ENCODE assay signal across 14 cellular contexts in the genomic region with DNA sequence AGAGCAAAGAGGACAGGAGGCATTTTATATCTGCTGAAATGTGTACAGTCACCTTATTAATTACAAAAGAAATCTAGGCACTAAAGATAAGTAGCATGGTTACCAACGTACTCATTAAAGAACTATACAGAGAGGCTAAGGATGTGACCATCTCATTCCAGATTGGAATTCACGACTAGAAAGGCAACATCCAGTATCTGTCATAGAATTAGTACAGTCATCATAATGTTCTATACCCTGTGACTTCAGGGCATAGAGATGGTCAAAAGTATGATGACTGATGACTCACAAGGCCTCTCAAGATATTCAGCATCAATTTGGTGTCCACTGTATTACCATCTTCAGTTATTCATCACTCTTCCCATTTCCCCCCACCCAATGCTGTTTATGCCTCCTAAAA.
DNase-seq lines count a peak whose midpoint lies in the region; ATAC-seq and TF ChIP-seq lines count a peak whose summit lies in the region.
"Had no signal": no experiment of that assay in that cellular context is flagged by ENCODE, and none has a peak within 500 bp of the region (broad histone marks: within the 10 kb centered on the region; RNA-seq: fewer than 3 reads in every experiment).

No MANE protein-coding gene starts in this region.

- TF ChIP-seq CTCF in dorsolateral prefrontal cortex (IDR thresholded peaks at IDR 0.05 in 54 of 56, conservative IDR thresholded peaks at IDR 0.05 in 2 of 56; ENCODE audit: low read depth in 1 of 56, partially characterized antibody in 56 of 56), result no peak

- POLR2A ChIA-PET in activated CD4-positive, alpha-beta memory T cell treated with anti-CD3 and anti-CD28 coated beads, Interleukin-2, amount 10 ng/mL, durations not matched to agents 7 days and 5 days (lab: Charles Lee), result interaction anchor here (3.0 to 3.6 kb wide), 3 partner anchors 18 to 414 kb away, joined by 16 to 40 read pairs (median 17); a partner anchor contains a TSS

- no peak overlapping the region for H3K4me3 ChIP-seq in dorsolateral prefrontal cortex
- no peak overlapping the region for H3K4me3 ChIP-seq in effector memory CD4-positive, alpha-beta T cell (ENCODE audit: insufficient read depth, low read depth, low read length, poor library complexity, severe bottlenecking)
- H3K4me3 ChIP-seq: thyroid gland had no signal

- peaks cover 4% of the 10 kb centered on the region for H3K9me3 Mint-ChIP-seq in activated CD4-positive, alpha-beta T cell treated with anti-CD3 and anti-CD28 coated beads, Interleukin-2, amount 10 ng/mL, durations not matched to agents 24 days and 14 days
- peaks cover 6% of the 10 kb centered on the region for H3K9me3 Mint-ChIP-seq in activated CD4-positive, alpha-beta memory T cell treated with anti-CD3 and anti-CD28 coated beads, Interleukin-2, amount 10 ng/mL, durations not matched to agents 7 days and 5 days
- peaks cover 2% of the 10 kb centered on the region for H3K9me3 Mint-ChIP-seq in memory B cell

- no peaks in the 10 kb centered on the region for H3K36me3 ChIP-seq in effector memory CD4-positive, alpha-beta T cell (ENCODE audit: control insufficient read depth, insufficient read depth, low read length)
- H3K36me3 ChIP-seq: thyroid gland had no signal

- peak overlapping the region; percentile 80 for H3K27ac Mint-ChIP-seq in activated CD4-positive, alpha-beta T cell treated with anti-CD3 and anti-CD28 coated beads, Interleukin-2, amount 10 ng/mL, durations not matched to agents 24 days and 14 days
- peak overlapping the region; percentile 47 for H3K27ac Mint-ChIP-seq in activated CD4-positive, alpha-beta memory T cell treated with anti-CD3 and anti-CD28 coated beads, Interleukin-2, amount 10 ng/mL, durations not matched to agents 7 days and 5 days
- peak overlapping the region; percentile 84 for H3K27ac Mint-ChIP-seq in memory B cell

- no peaks in the 10 kb centered on the region for H3K27me3 Mint-ChIP-seq in activated CD4-positive, alpha-beta T cell treated with anti-CD3 and anti-CD28 coated beads, Interleukin-2, amount 10 ng/mL, durations not matched to agents 24 days and 14 days
- no peaks in the 10 kb centered on the region for H3K27me3 Mint-ChIP-seq in activated CD4-positive, alpha-beta memory T cell treated with anti-CD3 and anti-CD28 coated beads, Interleukin-2, amount 10 ng/mL, durations not matched to agents 7 days and 5 days
- no peaks in the 10 kb centered on the region for H3K27me3 Mint-ChIP-seq in memory B cell

- DNase-seq in activated CD4-positive, alpha-beta T cell treated with anti-CD3 and anti-CD28 coated beads, Interleukin-2, amount 10 ng/mL, durations not matched to agents 24 days and 14 days, result no peak
- DNase-seq in activated CD4-positive, alpha-beta T cell treated with anti-CD3 and anti-CD28 coated beads, Interleukin-2, amount 50 U/mL, for 1 hour, result no peak
- DNase-seq in activated CD4-positive, alpha-beta memory T cell treated with anti-CD3 and anti-CD28 coated beads, Interleukin-2, amount 10 ng/mL, durations not matched to agents 7 days and 5 days, result no peak
- DNase-seq in memory B cell (ENCODE audit: low spot score in 2 of 2) (no peak), dorsolateral prefrontal cortex (no peak), NCI-H345 treated with DMSO at 0.1 percent for 48 hours (lab: John Stamatoyannopoulos, UW; ENCODE audit: unreplicated experiment) (no peak)
- DNase-seq in effector memory CD4-positive, alpha-beta T cell, result no peak
- DNase-seq: DMS53, MV-4-11, SHP77, thyroid gland had no signal

- H3K4me3 Mint-ChIP-seq in activated CD4-positive, alpha-beta T cell treated with anti-CD3 and anti-CD28 coated beads, Interleukin-2, amount 10 ng/mL, durations not matched to agents 24 days and 14 days, result peak overlapping the region; percentile 69
- peak overlapping the region; percentile 37 for H3K4me3 Mint-ChIP-seq in activated CD4-positive, alpha-beta memory T cell treated with anti-CD3 and anti-CD28 coated beads, Interleukin-2, amount 10 ng/mL, durations not matched to agents 7 days and 5 days
- no peak overlapping the region for H3K4me3 Mint-ChIP-seq in memory B cell

- H3K4me1 Mint-ChIP-seq in activated CD4-positive, alpha-beta T cell treated with anti-CD3 and anti-CD28 coated beads, Interleukin-2, amount 10 ng/mL, durations not matched to agents 24 days and 14 days, result peaks cover 67% of the 10 kb centered on the region
- H3K4me1 Mint-ChIP-seq in activated CD4-positive, alpha-beta memory T cell treated with anti-CD3 and anti-CD28 coated beads, Interleukin-2, amount 10 ng/mL, durations not matched to agents 7 days and 5 days, result peaks cover 61% of the 10 kb centered on the region
- H3K4me1 Mint-ChIP-seq in memory B cell, result peaks cover 47% of the 10 kb centered on the region

- CTCF ChIA-PET in activated CD4-positive, alpha-beta memory T cell treated with anti-CD3 and anti-CD28 coated beads, Interleukin-2, amount 10 ng/mL, durations not matched to agents 7 days and 5 days (lab: Charles Lee), result interaction anchor here (2.6 kb wide), 1 partner anchor 55 kb away, joined by 11 read pairs; no protein-coding TSS in a partner anchor

- peaks cover 38% of the 10 kb centered on the region for H3K36me3 Mint-ChIP-seq in activated CD4-positive, alpha-beta T cell treated with anti-CD3 and anti-CD28 coated beads, Interleukin-2, amount 10 ng/mL, durations not matched to agents 24 days and 14 days (ENCODE audit: low read depth)
- H3K36me3 Mint-ChIP-seq in activated CD4-positive, alpha-beta memory T cell treated with anti-CD3 and anti-CD28 coated beads, Interleukin-2, amount 10 ng/mL, durations not matched to agents 7 days and 5 days (ENCODE audit: low read depth), result peaks cover 30% of the 10 kb centered on the region
- no peaks in the 10 kb centered on the region for H3K36me3 Mint-ChIP-seq in memory B cell

- H3K9me3 ChIP-seq in effector memory CD4-positive, alpha-beta T cell (ENCODE audit: control insufficient read depth, low read length), result no peaks in the 10 kb centered on the region
- H3K9me3 ChIP-seq: thyroid gland had no signal

- H3K4me1 ChIP-seq in effector memory CD4-positive, alpha-beta T cell (ENCODE audit: control insufficient read depth, insufficient read depth, low read length, poor library complexity, severe bottlenecking), result peaks cover 10% of the 10 kb centered on the region

- intact Hi-C loops in activated CD4-positive, alpha-beta T cell treated with anti-CD3 and anti-CD28 coated beads, Interleukin-2, amount 10 ng/mL, durations not matched to agents 24 days and 14 days (cut with micrococcal nuclease), result no loop called here
- intact Hi-C loops in dorsolateral prefrontal cortex (cut with DNase I), result no loop called here

- peak; percentile 33 for ATAC-seq in GM19351 (IDR thresholded peaks at IDR 0.05; ENCODE audit: unreplicated experiment)
- no peak for ATAC-seq in memory B cell (ENCODE audit: low read depth)
- ATAC-seq: sciatic nerve had no signal

- no peak overlapping the region for H3K27ac ChIP-seq in dorsolateral prefrontal cortex
- no peak overlapping the region for H3K27ac ChIP-seq in effector memory CD4-positive, alpha-beta T cell (ENCODE audit: insufficient read depth, low read length, poor library complexity, severe bottlenecking)
- H3K27ac ChIP-seq: VCaP had no signal

- H3K27me3 ChIP-seq in dorsolateral prefrontal cortex, result no peaks in the 10 kb centered on the region
- H3K27me3 ChIP-seq in effector memory CD4-positive, alpha-beta T cell (replicated peaks; ENCODE audit: control insufficient read depth, insufficient read depth, low read length, poor library complexity, severe bottlenecking), result no peaks in the 10 kb centered on the region
- H3K27me3 ChIP-seq: thyroid gland had no signal
